In the genomic region with DNA sequence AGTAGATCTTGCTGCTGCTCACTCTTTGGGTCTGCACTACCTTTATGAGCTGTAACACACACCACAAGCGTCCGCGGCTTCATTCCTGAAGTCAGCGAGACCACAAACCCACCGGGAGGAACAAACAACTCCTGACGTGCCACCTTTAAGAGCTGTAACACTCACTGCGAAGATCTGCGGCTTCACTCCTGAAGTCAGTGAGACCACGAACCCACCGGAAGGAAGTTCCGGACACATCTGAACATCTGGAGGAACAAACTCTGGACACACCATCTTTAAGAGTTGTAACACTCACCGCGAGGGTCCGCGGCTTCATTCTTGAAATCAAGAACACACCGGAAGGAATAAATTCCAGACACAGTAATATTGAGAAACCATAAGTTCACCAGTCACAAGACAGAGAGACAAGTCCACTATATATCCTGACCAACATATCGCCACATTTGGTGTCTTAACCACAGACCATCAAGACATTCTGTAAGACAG, we compare ENCODE assay signal across 7 cellular contexts. TPM values are rescaled to one million over a fixed set of nuclear protein-coding genes. Genes with fewer than 3 reads are reported as not detected.
DNase-seq lines count a peak whose midpoint lies in the region; ATAC-seq lines count a peak whose summit lies in the region.
"Not testable (repeated sequence)": the region's sequence is repeated elsewhere in the genome, so short reads cannot be mapped to it uniquely, and the experiment has no call there.

No MANE protein-coding gene starts in this region.

- peak overlapping the region; percentile 2 to 86 (median 81) for H3K4me3 Mint-ChIP-seq in naive B cell

- peak overlapping the region in 5 of 6 donors; percentile 56 to 84 (median 77) for H3K27ac Mint-ChIP-seq in naive B cell

- H3K36me3 Mint-ChIP-seq in naive B cell: not testable (repeated sequence)

- H3K4me1 Mint-ChIP-seq in naive B cell: peaks cover 23 to 55% (median 48%) of the 10 kb centered on the region in 3 donors

- not testable (repeated sequence) for H3K9me3 Mint-ChIP-seq in naive B cell

- DNase-seq in MV-4-11 (lab: John Stamatoyannopoulos, UW) (peak; percentile 82), activated gamma-delta T cell treated with Interleukin-2 at 50 U/mL for 16 hours (peak; percentile 67), naive B cell (peak; percentile 1)
- peak; percentile 26 to 31 for DNase-seq in activated CD4-positive, alpha-beta T cell treated with anti-CD3 and anti-CD28 coated beads, Interleukin-2, amount 50 U/mL, for 4 hours
- peak; percentile 25 for DNase-seq in stimulated activated CD8-positive, alpha-beta memory T cell treated with anti-CD3 and anti-CD28 coated beads, Interleukin-12 subunit alpha, Interleukin-12 subunit beta, amount 100 ng/mL, for 24 hours (ENCODE audit: extremely low read depth)

- ATAC-seq in GM18909 (IDR thresholded peaks at IDR 0.05; ENCODE audit: poor library complexity, unreplicated experiment) (peak; percentile 72), HG02884 (IDR thresholded peaks at IDR 0.05; ENCODE audit: unreplicated experiment) (peak; percentile 55), naive B cell (ENCODE audit: low read depth in 2 of 2) (peak; percentile 21 to 25)

- H3K27me3 Mint-ChIP-seq in naive B cell: not testable (repeated sequence)

RNA-seq across cellular contexts. Expression of gene RNF38, which starts 58.4 kb away (rescaled TPM):
- 10 to 100 TPM; 21.8 to 30.7 (median 24.1) TPM for polyA plus RNA-seq in naive B cell (ENCODE audit: low read depth in 6 of 6)

Comparison
In these comparisons a context has a peak if more than half of its experiments do, and no peak if none do; other contexts are left out.
1. Peak in every context shown above with its lines: DNase-seq and ATAC-seq.
2. DNase-seq: peak in every context shown above with its lines; median percentile 82 in MV-4-11; 67 in activated gamma-delta T cell treated with Interleukin-2 at 50 U/mL for 16 hours; 28 in activated CD4-positive, alpha-beta T cell treated with anti-CD3 and anti-CD28 coated beads, Interleukin-2, amount 50 U/mL, for 4 hours; 25 in stimulated activated CD8-positive, alpha-beta memory T cell treated with anti-CD3 and anti-CD28 coated beads, Interleukin-12 subunit alpha, Interleukin-12 subunit beta, amount 100 ng/mL, for 24 hours; 1 in naive B cell.